1 cellular context compared by ENCODE assay signal in genomic region chr2:219596954-219597551, GRCh38.
TF ChIP-seq lines count a peak whose summit lies in the region.

No MANE protein-coding gene starts in this region.

TF ChIP-seq in HepG2, 621 proteins besides CTCF, POLR2A, EP300 and RAD21 (continued from another document and continues in another):
- TF ChIP-seq ZNF660 (CRISPR knock-in tag; IDR thresholded peaks at IDR 0.05; ENCODE audit: borderline replicate concordance, low read depth) (no peak), ZSCAN30 (CRISPR knock-in tag; IDR thresholded peaks at IDR 0.05) (0 out of 2 replicates have a peak, but pooled peaks have one; percentile 74), ZNF639 (CRISPR knock-in tag; conservative IDR thresholded peaks at IDR 0.05) (no peak), ZSCAN22 (CRISPR knock-in tag; IDR thresholded peaks at IDR 0.05) (0 out of 2 replicates have a peak, but pooled peaks have one; percentile 23), MLX (CRISPR knock-in tag; IDR thresholded peaks at IDR 0.05) (no peak), ZFP41 (CRISPR knock-in tag; IDR thresholded peaks at IDR 0.05; ENCODE audit: borderline replicate concordance) (no peak), XRCC5 (optimal IDR thresholded peaks at IDR 0.05; ENCODE audit: low read length) (no peak), TSC22D2 (CRISPR knock-in tag; IDR thresholded peaks at IDR 0.05; ENCODE audit: borderline replicate concordance) (no peak), MATR3 (CRISPR knock-in tag; IDR thresholded peaks at IDR 0.05) (no peak), IRF1 (CRISPR knock-in tag; IDR thresholded peaks at IDR 0.05; ENCODE audit: low read depth) (no peak), SOX13 (IDR thresholded peaks at IDR 0.05) (no peak), SOX13 (CRISPR knock-in tag; conservative IDR thresholded peaks at IDR 0.05 in 1 of 2, IDR thresholded peaks at IDR 0.05 in 1 of 2) (no peak), ZNF318 (CRISPR knock-in tag; IDR thresholded peaks at IDR 0.05) (no peak), ZNF572 (CRISPR knock-in tag; IDR thresholded peaks at IDR 0.05) (no peak), ZNF552 (CRISPR knock-in tag; IDR thresholded peaks at IDR 0.05; ENCODE audit: borderline replicate concordance) (no peak), ZNF30 (CRISPR knock-in tag; IDR thresholded peaks at IDR 0.05) (no peak), ZNF235 (CRISPR knock-in tag; IDR thresholded peaks at IDR 0.05; ENCODE audit: borderline replicate concordance) (no peak), MIER3 (CRISPR knock-in tag; IDR thresholded peaks at IDR 0.05; ENCODE audit: borderline replicate concordance) (no peak), ZNF343 (CRISPR knock-in tag; IDR thresholded peaks at IDR 0.05) (no peak), NFYC (CRISPR knock-in tag; IDR thresholded peaks at IDR 0.05) (no peak), DNMT3B (CRISPR knock-in tag; conservative IDR thresholded peaks at IDR 0.05) (no peak), ZBTB33 (CRISPR knock-in tag; IDR thresholded peaks at IDR 0.05) (no peak), GLMP (CRISPR knock-in tag; IDR thresholded peaks at IDR 0.05; ENCODE audit: borderline replicate concordance) (no peak), MBD4 (IDR thresholded peaks at IDR 0.05; ENCODE audit: borderline replicate concordance, low read length) (0 out of 2 replicates have a peak, but pooled peaks have one; percentile 46), KLF15 (CRISPR knock-in tag; IDR thresholded peaks at IDR 0.05; ENCODE audit: borderline replicate concordance) (no peak), RXRA (CRISPR knock-in tag; IDR thresholded peaks at IDR 0.05) (no peak), ZNF12 (CRISPR knock-in tag; IDR thresholded peaks at IDR 0.05) (no peak; the same call in 1 of the 2 replicates), ZNF550 (CRISPR knock-in tag; IDR thresholded peaks at IDR 0.05; ENCODE audit: borderline replicate concordance) (no peak), ZNF614 (CRISPR knock-in tag; IDR thresholded peaks at IDR 0.05; ENCODE audit: borderline replicate concordance) (no peak), PAX8 (CRISPR knock-in tag; IDR thresholded peaks at IDR 0.05; ENCODE audit: borderline replicate concordance) (no peak), ZNF747 (CRISPR knock-in tag; IDR thresholded peaks at IDR 0.05; ENCODE audit: borderline replicate concordance) (no peak), ZHX2 (IDR thresholded peaks at IDR 0.05; ENCODE audit: low read depth) (no peak), ZHX2 (CRISPR knock-in tag; IDR thresholded peaks at IDR 0.05; ENCODE audit: borderline replicate concordance) (no peak), MAFG (CRISPR knock-in tag; IDR thresholded peaks at IDR 0.05) (no peak), GMEB2 (CRISPR knock-in tag; IDR thresholded peaks at IDR 0.05; ENCODE audit: low read depth) (0 out of 2 replicates have a peak, but pooled peaks have one; percentile 13), IKZF4 (CRISPR knock-in tag; IDR thresholded peaks at IDR 0.05; ENCODE audit: borderline replicate concordance, low read depth, not compliant biosample characterization) (no peak), ZNF891 (CRISPR knock-in tag; IDR thresholded peaks at IDR 0.05) (no peak), RBM22 (optimal IDR thresholded peaks at IDR 0.05; ENCODE audit: low read length) (peak; percentile 64), KAT7 (CRISPR knock-in tag; IDR thresholded peaks at IDR 0.05; ENCODE audit: borderline replicate concordance) (no peak), ZSCAN20 (CRISPR knock-in tag; IDR thresholded peaks at IDR 0.05; ENCODE audit: borderline replicate concordance) (peak; percentile 64; the same call in 1 of the 2 replicates), REL (CRISPR knock-in tag; conservative IDR thresholded peaks at IDR 0.05) (no peak), CHD2 (IDR thresholded peaks at IDR 0.05; ENCODE audit: low read depth, low read length) (no peak)
